In genomic region chr7:1545417-1546246, GRCh38 we compare ENCODE assay signal across 20 cellular contexts. TPM values are rescaled to one million over a fixed set of nuclear protein-coding genes. Genes with fewer than 3 reads are reported as not detected.
DNase-seq lines count a peak whose midpoint lies in the region; ATAC-seq, FAIRE-seq and TF ChIP-seq lines count a peak whose summit lies in the region.
"Had no signal": no experiment of that assay in that cellular context is flagged by ENCODE, and none has a peak within 500 bp of the region (broad histone marks: within the 10 kb centered on the region; RNA-seq: fewer than 3 reads in every experiment).

No MANE protein-coding gene starts in this region.

- no peaks in the 10 kb centered on the region for H3K79me2 ChIP-seq in HepG2 (ENCODE audit: insufficient read depth, low read length)

- no peak for TF ChIP-seq POLR2A in HepG2 (IDR thresholded peaks at IDR 0.05; ENCODE audit: insufficient read depth in 1 of 2, low read depth in 2 of 2, low read length in 2 of 2)

- H3K27ac Mint-ChIP-seq in stimulated activated naive CD8-positive, alpha-beta T cell treated with anti-CD3 and anti-CD28 coated beads, Interleukin-15, amount 100 ng/mL, for 72 hours = no peak overlapping the region
- no peak overlapping the region for H3K27ac Mint-ChIP-seq in activated CD8-positive, alpha-beta memory T cell treated with anti-CD3 and anti-CD28 coated beads, Interleukin-2, amount 10 ng/mL, durations not matched to agents 7 days and 5 days
- H3K27ac Mint-ChIP-seq: CD8-positive, alpha-beta T cell had no signal

- no peak overlapping the region for H3K9ac ChIP-seq in HepG2 (ENCODE audit: insufficient read depth, low read depth, low read length)

- H3K4me1 Mint-ChIP-seq in stimulated activated naive CD8-positive, alpha-beta T cell treated with anti-CD3 and anti-CD28 coated beads, Interleukin-15, amount 100 ng/mL, for 72 hours = peaks cover 12% of the 10 kb centered on the region
- no peaks in the 10 kb centered on the region for H3K4me1 Mint-ChIP-seq in activated CD8-positive, alpha-beta memory T cell treated with anti-CD3 and anti-CD28 coated beads, Interleukin-2, amount 10 ng/mL, durations not matched to agents 7 days and 5 days

- TF ChIP-seq EP300 in HepG2 (IDR thresholded peaks at IDR 0.05; ENCODE audit: low read depth in 2 of 2, low read length in 2 of 2) = no peak
- no peak for TF ChIP-seq EP300 in HepG2 (CRISPR knock-in tag; IDR thresholded peaks at IDR 0.05; ENCODE audit: borderline replicate concordance)

- BruUV-seq in Panc1 (replicated peaks; lab: Mats Ljungman, UMichigan) = no TSS peak
- no TSS peak for BruUV-seq in HepG2 (replicated peaks; lab: Mats Ljungman, UMichigan)

- no peak for DNase-seq in stimulated activated naive CD8-positive, alpha-beta T cell treated with anti-CD3 and anti-CD28 coated beads, Interleukin-15, amount 100 ng/mL, for 72 hours
- DNase-seq in stimulated activated naive CD8-positive, alpha-beta T cell treated with anti-CD3 and anti-CD28 coated beads, Interleukin-15, Interleukin-2, amounts not matched to agents 100 U/mL and 50 U/mL, for 24 hours = no peak
- no peak for DNase-seq in Panc1 (ENCODE audit: low read depth, low spot score)
- no peak for DNase-seq in HepG2 (ENCODE audit: low spot score)
- DNase-seq in NCI-H446 (lab: John Stamatoyannopoulos, UW) = no peak
- no peak for DNase-seq in germinal center (ENCODE audit: low spot score)
- DNase-seq in G401 (ENCODE audit: low spot score) = no peak
- DNase-seq in activated CD8-positive, alpha-beta memory T cell treated with anti-CD3 and anti-CD28 coated beads, Interleukin-2, amount 10 ng/mL, durations not matched to agents 7 days and 5 days = no peak
- DNase-seq: activated CD4-positive, alpha-beta T cell treated with anti-CD3 and anti-CD28 coated beads, Interleukin-2, amount 50 U/mL, for 48 hours; activated naive CD4-positive, alpha-beta T cell treated with anti-CD3 and anti-CD28 coated beads, Interleukin-2, amount 50 U/mL, for 16 hours; CD8-positive, alpha-beta T cell; colonic mucosa; NCI-H1436 treated with DMSO at 0.1 percent for 48 hours; NCI-H2171 treated with DMSO at 0.1 percent for 48 hours; retina; stimulated activated CD4-positive, alpha-beta T cell treated with anti-CD3 and anti-CD28 coated beads, Interleukin-15, amount 100 ng/mL, for 24 hours; upper lobe of right lung had no signal

- no peak for TF ChIP-seq RAD21 in HepG2 (CRISPR knock-in tag; IDR thresholded peaks at IDR 0.05)

- TF ChIP-seq CTCF in Panc1 (IDR thresholded peaks at IDR 0.05) (peak; percentile 83), HepG2 (CRISPR knock-in tag; IDR thresholded peaks at IDR 0.05) (peak; percentile 44)

- peak overlapping the region; percentile 78 for H3K27ac ChIP-seq in Panc1 (ENCODE audit: low read length)
- H3K27ac ChIP-seq in HepG2 (ENCODE audit: extremely low read length, insufficient read depth, low read length) = no peak overlapping the region
- H3K27ac ChIP-seq: colonic mucosa, upper lobe of right lung had no signal

- no peaks in the 10 kb centered on the region for H3K27me3 Mint-ChIP-seq in stimulated activated naive CD8-positive, alpha-beta T cell treated with anti-CD3 and anti-CD28 coated beads, Interleukin-15, amount 100 ng/mL, for 72 hours
- H3K27me3 Mint-ChIP-seq in activated CD8-positive, alpha-beta memory T cell treated with anti-CD3 and anti-CD28 coated beads, Interleukin-2, amount 10 ng/mL, durations not matched to agents 7 days and 5 days = no peaks in the 10 kb centered on the region

- H2AFZ ChIP-seq in HepG2 (ENCODE audit: low read length) = no peak overlapping the region

- POLR2A ChIA-PET in Panc1 (lab: Charles Lee) (no interaction called here), HepG2 (lab: Yijun Ruan, JAX) (interaction anchor here (1.6 to 4.8 kb wide), 2 partner anchors 10 to 12 kb away, joined by 3 to 30 read pairs; partner anchors contain the start of gene TMEM184A)

- H3K4me2 ChIP-seq in HepG2 (ENCODE audit: low read depth, low read length) = no peak overlapping the region

- CTCF ChIA-PET in Panc1 (lab: Charles Lee) = interaction anchor here (0.6 to 0.7 kb wide), 3 partner anchors 19 to 128 kb away, joined by 3 to 4 read pairs (median 3); no protein-coding TSS in a partner anchor
- CTCF ChIA-PET in HepG2 (lab: Yijun Ruan, JAX; ENCODE audit: low intra/inter-chr PET ratio, low total read pairs) = no interaction called here
- CTCF ChIA-PET in activated CD8-positive, alpha-beta memory T cell treated with anti-CD3 and anti-CD28 coated beads, Interleukin-2, amount 10 ng/mL, durations not matched to agents 7 days and 5 days (lab: Charles Lee) = no interaction called here

- no peaks in the 10 kb centered on the region for H3K27me3 ChIP-seq in Panc1 (ENCODE audit: control insufficient read depth, insufficient read depth, low read length)
- H3K27me3 ChIP-seq in HepG2 (ENCODE audit: control insufficient read depth in 1 of 2, insufficient read depth in 2 of 2, low read length in 2 of 2) = no peaks in the 10 kb centered on the region
- H3K27me3 ChIP-seq: colonic mucosa, upper lobe of right lung had no signal

- peaks cover 53% of the 10 kb centered on the region for H3K4me1 ChIP-seq in Panc1 (ENCODE audit: control insufficient read depth, insufficient read depth, low read length)
- H3K4me1 ChIP-seq in HepG2 (ENCODE audit: insufficient read depth, low read length) = no peaks in the 10 kb centered on the region
- H3K4me1 ChIP-seq: upper lobe of right lung had no signal

- intact Hi-C loops in Panc1 (cut with micrococcal nuclease; ENCODE audit: unreplicated experiment) (no loop called here), HepG2 (cut with micrococcal nuclease; ENCODE audit: unreplicated experiment) (no loop called here)

- H3K4me3 Mint-ChIP-seq in stimulated activated naive CD8-positive, alpha-beta T cell treated with anti-CD3 and anti-CD28 coated beads, Interleukin-15, amount 100 ng/mL, for 72 hours = no peak overlapping the region
- H3K4me3 Mint-ChIP-seq in activated CD8-positive, alpha-beta memory T cell treated with anti-CD3 and anti-CD28 coated beads, Interleukin-2, amount 10 ng/mL, durations not matched to agents 7 days and 5 days = no peak overlapping the region
- H3K4me3 Mint-ChIP-seq: CD8-positive, alpha-beta T cell had no signal

- H3K9me3 ChIP-seq in Panc1 (ENCODE audit: control insufficient read depth, insufficient read depth, low read depth, low read length) (no peaks in the 10 kb centered on the region), HepG2 (ENCODE audit: low read length) (no peaks in the 10 kb centered on the region)
- H3K9me3 ChIP-seq: colonic mucosa, upper lobe of right lung had no signal

- FAIRE-seq in HepG2 (lab: Jason Lieb, UNC) = no peak
- FAIRE-seq: endometrium, HTR-8/SVneo had no signal

- H4K20me1 ChIP-seq in HepG2 (ENCODE audit: insufficient read depth, low read length) = no peaks in the 10 kb centered on the region

- no peak overlapping the region for H3K4me3 ChIP-seq in Panc1 (ENCODE audit: low read depth in 2 of 2, low read length in 2 of 2)
- H3K4me3 ChIP-seq in HepG2 (replicated peaks in 1 of 3; ENCODE audit: insufficient read depth in 1 of 3, low read depth in 2 of 3, low read length in 3 of 3) = no peak overlapping the region
- H3K4me3 ChIP-seq: colonic mucosa, upper lobe of right lung had no signal

- in situ Hi-C loops in Panc1 (cut with HindIII; ENCODE audit: low pct_unique_long_range_greater_than_20kb, low sequenced_read_pairs) = no loop called here
- in situ Hi-C loops in HepG2 (cut with HindIII; ENCODE audit: extremely low pct_ligation_motif_present, low pct_unique_long_range_greater_than_20kb) = no loop called here
- in situ Hi-C loops in G401 (cut with HindIII; ENCODE audit: low sequenced_read_pairs) = no loop called here

- no peaks in the 10 kb centered on the region; the same call in 1 of the 2 replicates for H3K36me3 ChIP-seq in Panc1 (ENCODE audit: control insufficient read depth, insufficient read depth, low read length)
- H3K36me3 ChIP-seq in HepG2 (replicated peaks in 1 of 2; ENCODE audit: control insufficient read depth in 1 of 2, insufficient read depth in 2 of 2, low read length in 2 of 2) = peaks cover 14 to 16% of the 10 kb centered on the region in 2 experiments; a peak in 4 of 5 replicates

- no peaks in the 10 kb centered on the region for H3K9me3 Mint-ChIP-seq in stimulated activated naive CD8-positive, alpha-beta T cell treated with anti-CD3 and anti-CD28 coated beads, Interleukin-15, amount 100 ng/mL, for 72 hours
- H3K9me3 Mint-ChIP-seq in activated CD8-positive, alpha-beta memory T cell treated with anti-CD3 and anti-CD28 coated beads, Interleukin-2, amount 10 ng/mL, durations not matched to agents 7 days and 5 days (ENCODE audit: low read depth) = no peaks in the 10 kb centered on the region
- H3K9me3 Mint-ChIP-seq: CD8-positive, alpha-beta T cell had no signal

- H3K36me3 Mint-ChIP-seq in activated CD8-positive, alpha-beta memory T cell treated with anti-CD3 and anti-CD28 coated beads, Interleukin-2, amount 10 ng/mL, durations not matched to agents 7 days and 5 days = peaks cover 6% of the 10 kb centered on the region

- peak; percentile 13 for ATAC-seq in stimulated activated naive CD8-positive, alpha-beta T cell treated with anti-CD3 and anti-CD28 coated beads, Interleukin-15, amount 100 ng/mL, for 72 hours
- ATAC-seq in stimulated activated naive CD8-positive, alpha-beta T cell treated with anti-CD3 and anti-CD28 coated beads, Interleukin-15, Interleukin-2, amounts not matched to agents 100 U/mL and 50 U/mL, for 24 hours = no peak
- peak; percentile 25 for ATAC-seq in Panc1
- peak; percentile 14; the same call in 2 of the 3 replicates for ATAC-seq in HepG2
- ATAC-seq in activated CD8-positive, alpha-beta memory T cell treated with anti-CD3 and anti-CD28 coated beads, Interleukin-2, amount 10 ng/mL, durations not matched to agents 7 days and 5 days = no peak
- ATAC-seq: CD8-positive, alpha-beta T cell; upper lobe of right lung had no signal

- 98% methylated on average over 10 of the region's 40 CpGs for WGBS in HepG2 (ENCODE audit: low lambda C conversion rate)

RNA-seq across cellular contexts. Expression of gene TMEM184A, which starts 10.4 kb away (rescaled TPM):
- total RNA-seq in Panc1 (2021; ENCODE audit: unreplicated experiment) (9.2 TPM), HepG2 (2016; rRNA removed; fragmentation: Illumina TruSeq; extraction: Trizol) (3.1 and 9.5 TPM in 2 replicates)
- 13.7 TPM for polyA plus RNA-seq in Panc1 (2012; ENCODE audit: insufficient read length)
- total RNA-seq in HepG2 (2016; cell fraction: cytosol; rRNA removed; fragmentation: Illumina TruSeq; extraction: Trizol; ENCODE audit: low read depth) = 4.3 and 4.6 TPM in 2 replicates
- 3.8 and 10.6 TPM in 2 replicates for total RNA-seq in HepG2 (2016; cell fraction: insoluble cytoplasmic fraction; rRNA removed; fragmentation: Illumina TruSeq; extraction: Trizol)
- 5.7 and 6.3 TPM in 2 replicates for total RNA-seq in HepG2 (2016; cell fraction: membrane; rRNA removed; fragmentation: Illumina TruSeq; extraction: Trizol)
- total RNA-seq in HepG2 (2016; cell fraction: nucleus; rRNA removed; fragmentation: Illumina TruSeq; extraction: Trizol) = 11.4 and 11.7 TPM in 2 replicates
- 20.4 and 33.1 TPM in 2 replicates for polyA plus RNA-seq in HepG2 (2011; rRNA removed)
- polyA plus RNA-seq in HepG2 (2011; cell fraction: cytosol; rRNA removed) = 9.9 and 13.2 TPM in 2 replicates
- 144 and 175 TPM in 2 replicates for polyA plus RNA-seq in HepG2 (2011; cell fraction: nucleus; rRNA removed)
- 8.4 and 10.9 TPM in 2 replicates for polyA plus RNA-seq in HepG2 (2012)
- polyA plus RNA-seq in HepG2 (2016; cell fraction: cytosol; fragmentation: Illumina TruSeq; extraction: Trizol; ENCODE audit: low read depth) = 3.6 and 4.0 TPM in 2 replicates
- polyA plus RNA-seq in HepG2 (2016; cell fraction: insoluble cytoplasmic fraction; fragmentation: Illumina TruSeq; extraction: Trizol; ENCODE audit: low read depth) = 4.3 and 5.0 TPM in 2 replicates
- polyA plus RNA-seq in HepG2 (2016; cell fraction: membrane; fragmentation: Illumina TruSeq; extraction: Trizol; ENCODE audit: low read depth) = 4.3 and 5.3 TPM in 2 replicates
- 25.4 and 29.2 TPM in 2 replicates for polyA plus RNA-seq in HepG2 (2016; cell fraction: nucleus; fragmentation: Illumina TruSeq; extraction: Trizol; ENCODE audit: insufficient read depth, low read depth)
- polyA minus RNA-seq in HepG2 (2011; rRNA and poly(A)+ RNA removed; ENCODE audit: low replicate concordance) = 70.5 and 85.2 TPM in 2 replicates
- polyA minus RNA-seq in HepG2 (2011; cell fraction: cytosol; rRNA and poly(A)+ RNA removed) = 6.3 and 12.4 TPM in 2 replicates
- 27.6 and 31.7 TPM in 2 replicates for polyA minus RNA-seq in HepG2 (2011; cell fraction: nucleus; rRNA and poly(A)+ RNA removed)
- total RNA-seq in G401 (2014; rRNA removed; shearing (Covaris generic)) = 0.49 and 1.8 TPM in 2 replicates
- not detected for total RNA-seq in activated CD8-positive, alpha-beta memory T cell treated with anti-CD3 and anti-CD28 coated beads, Interleukin-2, amount 10 ng/mL, durations not matched to agents 7 days and 5 days
- total RNA-seq: CD8-positive, alpha-beta T cell; RPMI7951 had no signal

RNA-seq across cellular contexts. Expression of gene MAFK, which starts 15.1 kb away (rescaled TPM):
- 125 TPM for total RNA-seq in Panc1 (2021; ENCODE audit: unreplicated experiment)
- polyA plus RNA-seq in Panc1 (2012; ENCODE audit: insufficient read length) = 120 TPM
- 9.2 and 10.4 TPM in 2 replicates for total RNA-seq in HepG2 (2016; rRNA removed; fragmentation: Illumina TruSeq; extraction: Trizol)
- total RNA-seq in HepG2 (2016; cell fraction: cytosol; rRNA removed; fragmentation: Illumina TruSeq; extraction: Trizol; ENCODE audit: low read depth) = 1.4 and 1.5 TPM in 2 replicates
- total RNA-seq in HepG2 (2016; cell fraction: insoluble cytoplasmic fraction; rRNA removed; fragmentation: Illumina TruSeq; extraction: Trizol) = 8.1 and 11.1 TPM in 2 replicates
- 4.0 and 4.6 TPM in 2 replicates for total RNA-seq in HepG2 (2016; cell fraction: membrane; rRNA removed; fragmentation: Illumina TruSeq; extraction: Trizol)
- 6.5 TPM in 2 replicates for total RNA-seq in HepG2 (2016; cell fraction: nucleus; rRNA removed; fragmentation: Illumina TruSeq; extraction: Trizol)
- polyA plus RNA-seq in HepG2 (2011; rRNA removed) = 7.3 and 13.8 TPM in 2 replicates
- polyA plus RNA-seq in HepG2 (2011; cell fraction: cytosol; rRNA removed) = 6.2 and 7.3 TPM in 2 replicates
- 63.2 and 72.7 TPM in 2 replicates for polyA plus RNA-seq in HepG2 (2011; cell fraction: nucleus; rRNA removed)
- 15.2 and 31.6 TPM in 2 replicates for polyA plus RNA-seq in HepG2 (2012)
- polyA plus RNA-seq in HepG2 (2016; cell fraction: cytosol; fragmentation: Illumina TruSeq; extraction: Trizol; ENCODE audit: low read depth) = 0.54 and 0.61 TPM in 2 replicates
- polyA plus RNA-seq in HepG2 (2016; cell fraction: insoluble cytoplasmic fraction; fragmentation: Illumina TruSeq; extraction: Trizol; ENCODE audit: low read depth) = 6.5 and 8.2 TPM in 2 replicates
- polyA plus RNA-seq in HepG2 (2016; cell fraction: membrane; fragmentation: Illumina TruSeq; extraction: Trizol; ENCODE audit: low read depth) = 1.9 TPM in 2 replicates
- 19.6 and 20.9 TPM in 2 replicates for polyA plus RNA-seq in HepG2 (2016; cell fraction: nucleus; fragmentation: Illumina TruSeq; extraction: Trizol; ENCODE audit: insufficient read depth, low read depth)
- 11.1 and 17.4 TPM in 2 replicates for polyA minus RNA-seq in HepG2 (2011; rRNA and poly(A)+ RNA removed; ENCODE audit: low replicate concordance)
- polyA minus RNA-seq in HepG2 (2011; cell fraction: cytosol; rRNA and poly(A)+ RNA removed) = 12.7 and 12.8 TPM in 2 replicates
- 10.8 and 12.7 TPM in 2 replicates for polyA minus RNA-seq in HepG2 (2011; cell fraction: nucleus; rRNA and poly(A)+ RNA removed)
- 12.6 and 16.7 TPM in 2 replicates for total RNA-seq in G401 (2014; rRNA removed; shearing (Covaris generic))
- total RNA-seq in activated CD8-positive, alpha-beta memory T cell treated with anti-CD3 and anti-CD28 coated beads, Interleukin-2, amount 10 ng/mL, durations not matched to agents 7 days and 5 days = 10 to 100 TPM; 22.4 to 22.9 TPM

RNA-seq across cellular contexts. Expression of gene PSMG3, which starts 24.2 kb away (rescaled TPM):
- total RNA-seq in Panc1 (2021; ENCODE audit: unreplicated experiment) (59.4 TPM), HepG2 (2016; rRNA removed; fragmentation: Illumina TruSeq; extraction: Trizol) (46.7 and 48.4 TPM in 2 replicates)
- 81.5 TPM for polyA plus RNA-seq in Panc1 (2012; ENCODE audit: insufficient read length)
- 83.1 and 98.2 TPM in 2 replicates for total RNA-seq in HepG2 (2016; cell fraction: cytosol; rRNA removed; fragmentation: Illumina TruSeq; extraction: Trizol; ENCODE audit: low read depth)
- 50.6 and 51.2 TPM in 2 replicates for total RNA-seq in HepG2 (2016; cell fraction: insoluble cytoplasmic fraction; rRNA removed; fragmentation: Illumina TruSeq; extraction: Trizol)
- total RNA-seq in HepG2 (2016; cell fraction: membrane; rRNA removed; fragmentation: Illumina TruSeq; extraction: Trizol) = 102 and 118 TPM in 2 replicates
- 24.1 and 28.4 TPM in 2 replicates for total RNA-seq in HepG2 (2016; cell fraction: nucleus; rRNA removed; fragmentation: Illumina TruSeq; extraction: Trizol)
- 29.3 and 29.6 TPM in 2 replicates for polyA plus RNA-seq in HepG2 (2011; rRNA removed)
- 36.1 and 44.9 TPM in 2 replicates for polyA plus RNA-seq in HepG2 (2011; cell fraction: cytosol; rRNA removed)
- polyA plus RNA-seq in HepG2 (2011; cell fraction: nucleus; rRNA removed) = 29.2 and 39.8 TPM in 2 replicates
- 15.8 and 28.3 TPM in 2 replicates for polyA plus RNA-seq in HepG2 (2012)
- 72.7 and 106 TPM in 2 replicates for polyA plus RNA-seq in HepG2 (2016; cell fraction: cytosol; fragmentation: Illumina TruSeq; extraction: Trizol; ENCODE audit: low read depth)
- 49.5 and 55.3 TPM in 2 replicates for polyA plus RNA-seq in HepG2 (2016; cell fraction: insoluble cytoplasmic fraction; fragmentation: Illumina TruSeq; extraction: Trizol; ENCODE audit: low read depth)
- 82.6 and 104 TPM in 2 replicates for polyA plus RNA-seq in HepG2 (2016; cell fraction: membrane; fragmentation: Illumina TruSeq; extraction: Trizol; ENCODE audit: low read depth)
- 48.5 and 51.1 TPM in 2 replicates for polyA plus RNA-seq in HepG2 (2016; cell fraction: nucleus; fragmentation: Illumina TruSeq; extraction: Trizol; ENCODE audit: insufficient read depth, low read depth)
- polyA minus RNA-seq in HepG2 (2011; rRNA and poly(A)+ RNA removed; ENCODE audit: low replicate concordance) = 17.7 and 43.7 TPM in 2 replicates
- 8.9 and 9.7 TPM in 2 replicates for polyA minus RNA-seq in HepG2 (2011; cell fraction: cytosol; rRNA and poly(A)+ RNA removed)
- 4.7 and 6.2 TPM in 2 replicates for polyA minus RNA-seq in HepG2 (2011; cell fraction: nucleus; rRNA and poly(A)+ RNA removed)
- total RNA-seq in G401 (2014; rRNA removed; shearing (Covaris generic)) = 97.4 and 104 TPM in 2 replicates
- 10 to 100 TPM; 37.2 to 37.9 TPM for total RNA-seq in activated CD8-positive, alpha-beta memory T cell treated with anti-CD3 and anti-CD28 coated beads, Interleukin-2, amount 10 ng/mL, durations not matched to agents 7 days and 5 days

RNA-seq across cellular contexts. Expression of gene INTS1, which starts 41.4 kb away (rescaled TPM):
- total RNA-seq in Panc1 (2021; ENCODE audit: unreplicated experiment) = 173 TPM
- 196 TPM for polyA plus RNA-seq in Panc1 (2012; ENCODE audit: insufficient read length)
- 17.3 and 29.0 TPM in 2 replicates for total RNA-seq in HepG2 (2016; rRNA removed; fragmentation: Illumina TruSeq; extraction: Trizol)
- 5.1 and 5.5 TPM in 2 replicates for total RNA-seq in HepG2 (2016; cell fraction: cytosol; rRNA removed; fragmentation: Illumina TruSeq; extraction: Trizol; ENCODE audit: low read depth)
- total RNA-seq in HepG2 (2016; cell fraction: insoluble cytoplasmic fraction; rRNA removed; fragmentation: Illumina TruSeq; extraction: Trizol) = 10.4 and 29.7 TPM in 2 replicates
- 7.6 and 9.1 TPM in 2 replicates for total RNA-seq in HepG2 (2016; cell fraction: membrane; rRNA removed; fragmentation: Illumina TruSeq; extraction: Trizol)
- 41.5 and 48.7 TPM in 2 replicates for total RNA-seq in HepG2 (2016; cell fraction: nucleus; rRNA removed; fragmentation: Illumina TruSeq; extraction: Trizol)
- 13.7 and 18.2 TPM in 2 replicates for polyA plus RNA-seq in HepG2 (2011; rRNA removed)
- polyA plus RNA-seq in HepG2 (2011; cell fraction: cytosol; rRNA removed) = 13.7 and 18.1 TPM in 2 replicates
- 167 and 254 TPM in 2 replicates for polyA plus RNA-seq in HepG2 (2011; cell fraction: nucleus; rRNA removed)
- 20.5 and 22.5 TPM in 2 replicates for polyA plus RNA-seq in HepG2 (2012)
- polyA plus RNA-seq in HepG2 (2016; cell fraction: cytosol; fragmentation: Illumina TruSeq; extraction: Trizol; ENCODE audit: low read depth) = 3.9 and 4.3 TPM in 2 replicates
- polyA plus RNA-seq in HepG2 (2016; cell fraction: insoluble cytoplasmic fraction; fragmentation: Illumina TruSeq; extraction: Trizol; ENCODE audit: low read depth) = 11.9 and 26.2 TPM in 2 replicates
- polyA plus RNA-seq in HepG2 (2016; cell fraction: membrane; fragmentation: Illumina TruSeq; extraction: Trizol; ENCODE audit: low read depth) = 6.0 and 6.1 TPM in 2 replicates
- polyA plus RNA-seq in HepG2 (2016; cell fraction: nucleus; fragmentation: Illumina TruSeq; extraction: Trizol; ENCODE audit: insufficient read depth, low read depth) = 118 and 123 TPM in 2 replicates
- 33.5 and 55.8 TPM in 2 replicates for polyA minus RNA-seq in HepG2 (2011; rRNA and poly(A)+ RNA removed; ENCODE audit: low replicate concordance)
- 18.4 and 23.7 TPM in 2 replicates for polyA minus RNA-seq in HepG2 (2011; cell fraction: cytosol; rRNA and poly(A)+ RNA removed)
- 25.5 and 29.1 TPM in 2 replicates for polyA minus RNA-seq in HepG2 (2011; cell fraction: nucleus; rRNA and poly(A)+ RNA removed)
- total RNA-seq in G401 (2014; rRNA removed; shearing (Covaris generic)) = 96.8 and 104 TPM in 2 replicates
- 100 to 1,000 TPM in 1 of 2 experiments, 10 to 100 TPM in 1; 97.5 to 102 TPM for total RNA-seq in activated CD8-positive, alpha-beta memory T cell treated with anti-CD3 and anti-CD28 coated beads, Interleukin-2, amount 10 ng/mL, durations not matched to agents 7 days and 5 days

Comparison
In these comparisons a context has a peak if more than half of its experiments do, and no peak if none do; other contexts are left out.
1. ATAC-seq: peak in stimulated activated naive CD8-positive, alpha-beta T cell treated with anti-CD3 and anti-CD28 coated beads, Interleukin-15, amount 100 ng/mL, for 72 hours (single experiment), Panc1 (single experiment) and HepG2 (single experiment); none in stimulated activated naive CD8-positive, alpha-beta T cell treated with anti-CD3 and anti-CD28 coated beads, Interleukin-15, Interleukin-2, amounts not matched to agents 100 U/mL and 50 U/mL, for 24 hours (single experiment) and activated CD8-positive, alpha-beta memory T cell treated with anti-CD3 and anti-CD28 coated beads, Interleukin-2, amount 10 ng/mL, durations not matched to agents 7 days and 5 days (single experiment).